1 cellular context compared by ENCODE assay signal in genomic region chr4:100736651-100737450, GRCh38.
TF ChIP-seq lines count a peak whose summit lies in the region.

No MANE protein-coding gene starts in this region.

TF ChIP-seq in GM23338, 12 proteins besides CTCF, POLR2A, EP300 and RAD21 (continued from another document):
- TF ChIP-seq, protein P1, sequence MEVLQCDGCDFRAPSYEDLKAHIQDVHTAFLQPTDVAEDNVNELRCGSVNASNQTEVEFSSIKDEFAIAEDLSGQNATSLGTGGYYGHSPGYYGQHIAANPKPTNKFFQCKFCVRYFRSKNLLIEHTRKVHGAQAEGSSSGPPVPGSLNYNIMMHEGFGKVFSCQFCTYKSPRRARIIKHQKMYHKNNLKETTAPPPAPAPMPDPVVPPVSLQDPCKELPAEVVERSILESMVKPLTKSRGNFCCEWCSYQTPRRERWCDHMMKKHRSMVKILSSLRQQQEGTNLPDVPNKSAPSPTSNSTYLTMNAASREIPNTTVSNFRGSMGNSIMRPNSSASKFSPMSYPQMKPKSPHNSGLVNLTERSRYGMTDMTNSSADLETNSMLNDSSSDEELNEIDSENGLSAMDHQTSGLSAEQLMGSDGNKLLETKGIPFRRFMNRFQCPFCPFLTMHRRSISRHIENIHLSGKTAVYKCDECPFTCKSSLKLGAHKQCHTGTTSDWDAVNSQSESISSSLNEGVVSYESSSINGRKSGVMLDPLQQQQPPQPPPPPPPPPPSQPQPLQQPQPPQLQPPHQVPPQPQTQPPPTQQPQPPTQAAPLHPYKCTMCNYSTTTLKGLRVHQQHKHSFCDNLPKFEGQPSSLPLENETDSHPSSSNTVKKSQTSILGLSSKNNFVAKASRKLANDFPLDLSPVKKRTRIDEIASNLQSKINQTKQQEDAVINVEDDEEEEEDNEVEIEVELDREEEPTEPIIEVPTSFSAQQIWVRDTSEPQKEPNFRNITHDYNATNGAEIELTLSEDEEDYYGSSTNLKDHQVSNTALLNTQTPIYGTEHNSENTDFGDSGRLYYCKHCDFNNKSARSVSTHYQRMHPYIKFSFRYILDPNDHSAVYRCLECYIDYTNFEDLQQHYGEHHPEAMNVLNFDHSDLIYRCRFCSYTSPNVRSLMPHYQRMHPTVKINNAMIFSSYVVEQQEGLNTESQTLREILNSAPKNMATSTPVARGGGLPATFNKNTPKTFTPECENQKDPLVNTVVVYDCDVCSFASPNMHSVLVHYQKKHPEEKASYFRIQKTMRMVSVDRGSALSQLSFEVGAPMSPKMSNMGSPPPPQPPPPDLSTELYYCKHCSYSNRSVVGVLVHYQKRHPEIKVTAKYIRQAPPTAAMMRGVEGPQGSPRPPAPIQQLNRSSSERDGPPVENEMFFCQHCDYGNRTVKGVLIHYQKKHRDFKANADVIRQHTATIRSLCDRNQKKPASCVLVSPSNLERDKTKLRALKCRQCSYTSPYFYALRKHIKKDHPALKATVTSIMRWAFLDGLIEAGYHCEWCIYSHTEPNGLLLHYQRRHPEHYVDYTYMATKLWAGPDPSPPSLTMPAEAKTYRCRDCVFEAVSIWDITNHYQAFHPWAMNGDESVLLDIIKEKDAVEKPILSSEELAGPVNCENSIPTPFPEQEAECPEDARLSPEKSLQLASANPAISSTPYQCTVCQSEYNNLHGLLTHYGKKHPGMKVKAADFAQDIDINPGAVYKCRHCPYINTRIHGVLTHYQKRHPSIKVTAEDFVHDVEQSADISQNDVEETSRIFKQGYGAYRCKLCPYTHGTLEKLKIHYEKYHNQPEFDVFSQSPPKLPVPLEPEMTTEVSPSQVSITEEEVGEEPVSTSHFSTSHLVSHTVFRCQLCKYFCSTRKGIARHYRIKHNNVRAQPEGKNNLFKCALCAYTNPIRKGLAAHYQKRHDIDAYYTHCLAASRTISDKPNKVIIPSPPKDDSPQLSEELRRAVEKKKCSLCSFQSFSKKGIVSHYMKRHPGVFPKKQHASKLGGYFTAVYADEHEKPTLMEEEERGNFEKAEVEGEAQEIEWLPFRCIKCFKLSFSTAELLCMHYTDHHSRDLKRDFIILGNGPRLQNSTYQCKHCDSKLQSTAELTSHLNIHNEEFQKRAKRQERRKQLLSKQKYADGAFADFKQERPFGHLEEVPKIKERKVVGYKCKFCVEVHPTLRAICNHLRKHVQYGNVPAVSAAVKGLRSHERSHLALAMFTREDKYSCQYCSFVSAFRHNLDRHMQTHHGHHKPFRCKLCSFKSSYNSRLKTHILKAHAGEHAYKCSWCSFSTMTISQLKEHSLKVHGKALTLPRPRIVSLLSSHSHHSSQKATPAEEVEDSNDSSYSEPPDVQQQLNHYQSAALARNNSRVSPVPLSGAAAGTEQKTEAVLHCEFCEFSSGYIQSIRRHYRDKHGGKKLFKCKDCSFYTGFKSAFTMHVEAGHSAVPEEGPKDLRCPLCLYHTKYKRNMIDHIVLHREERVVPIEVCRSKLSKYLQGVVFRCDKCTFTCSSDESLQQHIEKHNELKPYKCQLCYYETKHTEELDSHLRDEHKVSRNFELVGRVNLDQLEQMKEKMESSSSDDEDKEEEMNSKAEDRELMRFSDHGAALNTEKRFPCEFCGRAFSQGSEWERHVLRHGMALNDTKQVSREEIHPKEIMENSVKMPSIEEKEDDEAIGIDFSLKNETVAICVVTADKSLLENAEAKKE (CRISPR knock-in tag; IDR thresholded peaks at IDR 0.05), result no peak
- TF ChIP-seq ZNF114 (CRISPR knock-in tag; IDR thresholded peaks at IDR 0.05) (no peak), STAT1 (IDR thresholded peaks at IDR 0.05; ENCODE audit: unreplicated experiment) (no peak)
